ENCODE assay signal across 8 cellular contexts in the genomic region with DNA sequence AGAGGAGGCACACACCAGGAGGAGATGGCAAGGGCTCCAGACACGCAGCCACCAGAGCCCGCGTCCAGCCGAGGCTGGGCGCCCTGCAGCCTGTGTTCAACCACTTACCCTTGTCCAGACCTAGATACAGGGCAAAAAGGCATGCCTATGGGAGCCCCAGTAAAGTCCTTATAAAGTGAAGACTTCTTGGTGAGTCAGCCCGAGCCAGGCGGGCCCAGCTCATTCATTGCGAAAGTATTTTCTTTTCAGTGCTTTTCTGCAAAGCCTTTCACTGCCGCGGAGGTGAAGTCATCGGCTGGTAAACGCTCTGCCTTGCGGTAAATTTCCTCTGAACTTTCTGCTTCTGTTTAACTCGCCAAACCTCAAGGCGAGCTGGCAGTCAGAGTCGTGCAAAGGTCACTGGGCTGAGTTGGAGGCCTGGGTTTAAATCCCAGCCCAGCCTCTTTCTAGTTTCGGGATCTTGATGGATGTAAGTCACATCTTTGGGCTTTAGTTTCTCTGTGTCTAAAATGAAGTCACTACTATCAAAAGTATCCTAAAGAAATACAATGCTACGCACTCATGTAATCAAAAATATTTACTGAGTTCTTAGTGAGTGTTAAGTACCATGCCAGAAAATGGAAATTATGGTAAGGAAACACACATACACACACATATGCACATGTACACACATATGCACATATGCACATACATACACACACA. TPM values are rescaled to one million over a fixed set of nuclear protein-coding genes. Genes with fewer than 3 reads are reported as not detected.
A peak's percentile ranks its signal among the peaks of the same experiment; 100 is the strongest.
DNase-seq lines count a peak whose midpoint lies in the region; ATAC-seq, FAIRE-seq and TF ChIP-seq lines count a peak whose summit lies in the region.

No MANE protein-coding gene starts in this region.

- no peak overlapping the region for H3K4me3 ChIP-seq in tibial artery

- intact Hi-C loops in tibial artery (cut with DNase I; ENCODE audit: low total_unique reads), result loop anchor here (10.0 kb wide), 1 partner anchor 84 kb away; no protein-coding TSS in a partner anchor

- no peaks in the 10 kb centered on the region for H3K27me3 ChIP-seq in tibial artery

- DNase-seq in GM12892 (ENCODE audit: insufficient read length), result no peak
- peak; percentile 80 for DNase-seq in NK-92 treated with Interleukin-12 subunit alpha and Interleukin-12 subunit beta, amount 100 ng/mL, for 24 hours (lab: John Stamatoyannopoulos, UW)
- DNase-seq in activated T-cell treated with anti-CD3 and anti-CD28 coated beads for 24 hours (ENCODE audit: low read depth), result peak; percentile 78
- peak; percentile 90 for DNase-seq in fibroblast of gingiva (ENCODE audit: low read depth)
- DNase-seq in omental fat pad (ENCODE audit: low spot score), result no peak
- DNase-seq in tibial artery, result peak; percentile 78 to 94
- DNase-seq in cerebellar nuclear complex (lab: John Stamatoyannopoulos, UW), result no peak
- no peak for DNase-seq in SK-N-DZ (ENCODE audit: low spot score)

- H3K36me3 ChIP-seq in tibial artery, result no peaks in the 10 kb centered on the region

- FAIRE-seq in GM12892 (lab: Jason Lieb, UNC), result peak; percentile 89

- TF ChIP-seq CTCF in omental fat pad (IDR thresholded peaks at IDR 0.05), result no peak
- TF ChIP-seq CTCF in tibial artery (IDR thresholded peaks at IDR 0.05), result no peak

- peaks cover 5 to 39% (median 27%) of the 10 kb centered on the region in 4 donors for H3K4me1 ChIP-seq in tibial artery

- no peaks in the 10 kb centered on the region for H3K9me3 ChIP-seq in tibial artery

- ATAC-seq in omental fat pad (ENCODE audit: low FRiP score), result peak; percentile 94

- TF ChIP-seq POLR2A in GM12892 (IDR thresholded peaks at IDR 0.05; ENCODE audit: low read depth, low read length), result no peak

- H3K27ac ChIP-seq in tibial artery, result peak overlapping the region; percentile 52 to 81

RNA-seq across cellular contexts. Expression of a gene that starts 54.7 kb away (rescaled TPM):
- polyA plus RNA-seq in GM12892 (2012; ENCODE audit: missing spikeins), result 5.6 TPM
- total RNA-seq in omental fat pad, result 10 to 100 TPM in 1 of 4 donors, 1 to 10 TPM in 3; 2.3 to 12.9 (median 7.7) TPM
- 1.0 and 1.1 TPM in 2 replicates for polyA plus RNA-seq in SK-N-DZ (2014; cell fraction: cytosol; rRNA removed)
- polyA plus RNA-seq in SK-N-DZ (2014; cell fraction: nucleus; rRNA removed), result 0.13 and 0.33 TPM in 2 replicates

Comparison
In these comparisons a context has a peak if more than half of its experiments do, and no peak if none do; other contexts are left out.
1. DNase-seq: peak in NK-92 treated with Interleukin-12 subunit alpha and Interleukin-12 subunit beta, amount 100 ng/mL, for 24 hours (single experiment), activated T-cell treated with anti-CD3 and anti-CD28 coated beads for 24 hours (single experiment), fibroblast of gingiva (single experiment) and tibial artery (2 of 2); none in GM12892 (single experiment), omental fat pad (single experiment), cerebellar nuclear complex (0 of 2) and SK-N-DZ (single experiment).